24 cellular contexts compared by ENCODE assay signal in the genomic region with DNA sequence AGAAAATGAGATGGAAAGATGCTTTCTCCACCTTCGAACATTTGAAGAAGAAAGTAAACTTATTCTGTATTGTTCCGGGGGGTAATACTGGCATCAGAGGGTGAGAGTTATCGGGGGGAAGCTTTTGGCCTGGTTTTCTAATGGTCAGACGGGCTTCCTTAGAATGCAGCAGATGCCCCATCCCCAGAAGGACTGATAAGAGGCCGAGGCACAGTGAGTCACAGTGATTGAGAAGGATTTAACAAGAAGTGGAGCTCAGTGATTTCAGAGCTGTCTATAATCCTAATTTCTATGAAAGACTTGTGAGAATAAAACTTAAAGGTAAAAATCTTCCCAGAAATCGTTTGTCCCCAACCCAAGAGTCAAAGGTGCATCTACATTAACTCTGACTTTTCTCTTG.
"Had no signal": no experiment of that assay in that cellular context is flagged by ENCODE, and none has a peak within 500 bp of the region (broad histone marks: within the 10 kb centered on the region; RNA-seq: fewer than 3 reads in every experiment).

No MANE protein-coding gene starts in this region.

- ATAC-seq: activated CD4-positive, alpha-beta T cell treated with anti-CD3 and anti-CD28 coated beads for 36 hours; activated CD8-positive, alpha-beta memory T cell treated with anti-CD3 and anti-CD28 coated beads, Interleukin-2, amount 10 ng/mL, durations not matched to agents 7 days and 5 days; activated CD8-positive, alpha-beta T cell treated with anti-CD3 and anti-CD28 coated beads, Interleukin-2, amount 10 ng/mL, durations not matched to agents 7 days and 5 days; body of pancreas; heart right ventricle; mucosa of descending colon; SK-N-SH treated with all-trans-retinoic acid at 6 μM for 48 hours; T-helper 17 cell had no signal

- H3K9me3 Mint-ChIP-seq: activated naive CD8-positive, alpha-beta T cell treated with anti-CD3 and anti-CD28 coated beads for 36 hours; nephron had no signal

- H3K4me3 Mint-ChIP-seq: activated CD4-positive, alpha-beta T cell treated with anti-CD3 and anti-CD28 coated beads for 36 hours; activated CD8-positive, alpha-beta memory T cell treated with anti-CD3 and anti-CD28 coated beads, Interleukin-2, amount 10 ng/mL, durations not matched to agents 7 days and 5 days; activated CD8-positive, alpha-beta T cell treated with anti-CD3 and anti-CD28 coated beads, Interleukin-2, amount 10 ng/mL, durations not matched to agents 7 days and 5 days; activated naive CD8-positive, alpha-beta T cell treated with anti-CD3 and anti-CD28 coated beads for 36 hours; nephron; T-helper 17 cell had no signal

- H3K27me3 Mint-ChIP-seq: activated CD4-positive, alpha-beta T cell treated with anti-CD3 and anti-CD28 coated beads for 36 hours; activated CD8-positive, alpha-beta memory T cell treated with anti-CD3 and anti-CD28 coated beads, Interleukin-2, amount 10 ng/mL, durations not matched to agents 7 days and 5 days; activated naive CD8-positive, alpha-beta T cell treated with anti-CD3 and anti-CD28 coated beads for 36 hours; T-helper 17 cell had no signal

- DNase-seq: activated CD4-positive, alpha-beta T cell treated with anti-CD3 and anti-CD28 coated beads for 36 hours; activated CD4-positive, CD25-positive, alpha-beta regulatory T cell; activated CD8-positive, alpha-beta memory T cell treated with anti-CD3 and anti-CD28 coated beads, Interleukin-2, amount 10 ng/mL, durations not matched to agents 7 days and 5 days; activated CD8-positive, alpha-beta T cell treated with anti-CD3 and anti-CD28 coated beads, Interleukin-2, amount 10 ng/mL, durations not matched to agents 7 days and 5 days; activated gamma-delta T cell treated with Interleukin-2 at 50 U/mL for 16 hours; activated naive CD8-positive, alpha-beta T cell treated with anti-CD3 and anti-CD28 coated beads for 36 hours; aorta; body of pancreas; dermis blood vessel endothelial cell; effector CD4-positive, alpha-beta T cell; esophagus squamous epithelium; foreskin melanocyte; heart right ventricle; left ventricle myocardium inferior; mucosa of descending colon; ovary; retina; sigmoid colon; small intestine; stimulated activated naive CD4-positive, alpha-beta T cell treated with Interleukin-2 at 50 U/mL for 16 hours; T-helper 17 cell; T1000 had no signal

- H3K27ac Mint-ChIP-seq: activated CD4-positive, alpha-beta T cell treated with anti-CD3 and anti-CD28 coated beads for 36 hours; activated CD8-positive, alpha-beta memory T cell treated with anti-CD3 and anti-CD28 coated beads, Interleukin-2, amount 10 ng/mL, durations not matched to agents 7 days and 5 days; activated CD8-positive, alpha-beta T cell treated with anti-CD3 and anti-CD28 coated beads, Interleukin-2, amount 10 ng/mL, durations not matched to agents 7 days and 5 days; activated naive CD8-positive, alpha-beta T cell treated with anti-CD3 and anti-CD28 coated beads for 36 hours; nephron; T-helper 17 cell had no signal

- H3K4me1 Mint-ChIP-seq: nephron had no signal
